In the genomic region with DNA sequence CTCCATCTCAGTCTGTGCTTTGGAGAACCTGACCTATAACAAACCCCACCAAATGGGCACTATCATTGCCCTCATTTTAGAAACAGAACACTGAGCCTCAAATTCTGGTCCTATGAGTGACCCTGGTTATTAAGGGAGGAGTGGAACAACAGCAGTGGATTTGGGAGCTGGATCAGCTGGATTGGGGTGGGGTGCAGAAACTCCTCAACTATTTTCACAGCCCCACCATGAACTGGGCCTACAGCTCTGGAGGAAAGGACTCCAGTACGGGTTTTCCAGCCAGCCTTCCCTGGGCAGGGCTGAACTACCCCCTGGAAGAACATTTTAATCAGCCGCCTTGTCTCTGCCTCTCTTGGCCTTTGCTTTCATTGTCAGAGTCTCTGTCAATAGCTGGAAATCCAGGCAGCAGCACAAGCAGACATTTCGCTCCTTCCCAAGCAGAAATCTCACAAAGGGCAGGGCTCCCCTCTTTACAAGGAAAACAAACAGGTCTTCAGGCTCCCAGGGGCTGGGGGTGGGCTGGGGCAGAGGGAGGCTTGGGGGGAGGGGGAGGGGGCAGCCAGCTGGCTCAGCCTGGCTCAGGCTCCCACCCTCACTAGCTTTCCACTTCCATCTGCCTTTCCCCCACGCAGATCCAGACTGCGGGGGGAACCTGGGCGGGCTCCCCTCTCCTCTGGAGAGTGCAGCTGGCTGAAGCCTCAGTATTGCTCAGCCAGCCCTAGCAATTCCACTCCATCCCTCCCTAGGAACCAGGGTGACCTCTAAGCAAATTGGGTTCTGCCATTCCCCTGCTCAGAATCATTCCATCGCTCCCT, we compare ENCODE assay signal across 8 cellular contexts. TPM values are rescaled to one million over a fixed set of nuclear protein-coding genes. Genes with fewer than 3 reads are reported as not detected.
DNase-seq lines count a peak whose midpoint lies in the region; ATAC-seq and TF ChIP-seq lines count a peak whose summit lies in the region.

No MANE protein-coding gene starts in this region.

- POLR2A ChIA-PET in CD4-positive, alpha-beta T cell (lab: Charles Lee), result no interaction called here
- POLR2A ChIA-PET in CD4-positive, alpha-beta memory T cell (lab: Charles Lee; ENCODE audit: partially characterized antibody), result interaction anchor here (1.6 kb wide), 1 partner anchor 14 kb away, joined by 4 read pairs; the partner anchor contains the start of gene TLE3

- CTCF ChIA-PET in CD4-positive, alpha-beta T cell (lab: Charles Lee), result no interaction called here
- CTCF ChIA-PET in CD4-positive, alpha-beta memory T cell (lab: Charles Lee; ENCODE audit: partially characterized antibody), result no interaction called here

- no peak for TF ChIP-seq CTCF in breast epithelium (IDR thresholded peaks at IDR 0.05)
- no peak for TF ChIP-seq CTCF in CD4-positive, alpha-beta T cell (IDR thresholded peaks at IDR 0.05)

- H3K9me3 Mint-ChIP-seq in CD4-positive, alpha-beta T cell, result no peaks in the 10 kb centered on the region
- H3K9me3 Mint-ChIP-seq in CD4-positive, alpha-beta memory T cell, result no peaks in the 10 kb centered on the region

- intact Hi-C loops in breast epithelium (cut with DNase I; ENCODE audit: low total_unique reads), result loop anchor here (5.0 kb wide), 1 partner anchor 794 kb away; no protein-coding TSS in a partner anchor
- intact Hi-C loops in CD4-positive, alpha-beta T cell (cut with DNase I, micrococcal nuclease), result loop anchor here in 1 of 2 experiments (10.0 kb wide), 1 partner anchor 353 kb away; no protein-coding TSS in a partner anchor
- intact Hi-C loops in CD4-positive, alpha-beta memory T cell (cut with micrococcal nuclease), result no loop called here

- ATAC-seq in HG03432 (IDR thresholded peaks at IDR 0.05; ENCODE audit: unreplicated experiment), result no peak
- ATAC-seq in CD4-positive, alpha-beta T cell (ENCODE audit: poor library complexity), result no peak

- no peaks in the 10 kb centered on the region for H3K9me3 ChIP-seq in breast epithelium
- H3K9me3 ChIP-seq in CD4-positive, alpha-beta T cell (ENCODE audit: control insufficient read depth, low read length), result no peaks in the 10 kb centered on the region
- no peaks in the 10 kb centered on the region for H3K9me3 ChIP-seq in CD4-positive, alpha-beta memory T cell (ENCODE audit: control insufficient read depth in 1 of 2, low read length in 2 of 2)

- H3K27ac ChIP-seq in breast epithelium, result peak overlapping the region; percentile 79 to 91
- no peak overlapping the region for H3K27ac ChIP-seq in CD4-positive, alpha-beta T cell (ENCODE audit: low read depth, low read length)
- H3K27ac ChIP-seq in CD4-positive, alpha-beta memory T cell (ENCODE audit: low read depth, low read length), result no peak overlapping the region

- DNase-seq in H7 (peak; percentile 92), NCI-H345 treated with DMSO at 0.1 percent for 48 hours (lab: John Stamatoyannopoulos, UW; ENCODE audit: unreplicated experiment) (peak; percentile 51), breast epithelium (ENCODE audit: low spot score in 2 of 2) (peak in 1 of 2 donors; percentile 44), islet precursor cell (peak; percentile 93), stromal cell of bone marrow (ENCODE audit: low read depth) (peak; percentile 71)
- no peak for DNase-seq in CD4-positive, alpha-beta T cell
- DNase-seq in CD4-positive, alpha-beta memory T cell, result no peak

- H3K27me3 ChIP-seq in H7 (ENCODE audit: control insufficient read depth, insufficient read depth, low read length) (no peaks in the 10 kb centered on the region), breast epithelium (no peaks in the 10 kb centered on the region)
- no peaks in the 10 kb centered on the region for H3K27me3 ChIP-seq in CD4-positive, alpha-beta T cell (ENCODE audit: control insufficient read depth, insufficient read depth, low read length)
- no peaks in the 10 kb centered on the region for H3K27me3 ChIP-seq in CD4-positive, alpha-beta memory T cell (ENCODE audit: insufficient read depth, low read length)

- peaks cover 5% of the 10 kb centered on the region for H3K4me1 Mint-ChIP-seq in CD4-positive, alpha-beta T cell (ENCODE audit: low read depth)
- peaks cover 0 to 3% (median 0%) of the 10 kb centered on the region in 4 donors for H3K4me1 Mint-ChIP-seq in CD4-positive, alpha-beta memory T cell

- H3K4me1 ChIP-seq in breast epithelium, result peaks cover 0 to 5% of the 10 kb centered on the region in 2 donors
- H3K4me1 ChIP-seq in CD4-positive, alpha-beta memory T cell (ENCODE audit: insufficient read depth, low read length), result no peaks in the 10 kb centered on the region

- H3K36me3 Mint-ChIP-seq in CD4-positive, alpha-beta T cell (ENCODE audit: low read depth), result no peaks in the 10 kb centered on the region
- no peaks in the 10 kb centered on the region for H3K36me3 Mint-ChIP-seq in CD4-positive, alpha-beta memory T cell

- no peak overlapping the region for H3K27ac Mint-ChIP-seq in CD4-positive, alpha-beta T cell
- H3K27ac Mint-ChIP-seq in CD4-positive, alpha-beta memory T cell, result no peak overlapping the region

- no peaks in the 10 kb centered on the region for H3K36me3 ChIP-seq in H7 (replicated peaks; ENCODE audit: control insufficient read depth, insufficient read depth, low read length)
- no peaks in the 10 kb centered on the region for H3K36me3 ChIP-seq in breast epithelium
- no peaks in the 10 kb centered on the region for H3K36me3 ChIP-seq in CD4-positive, alpha-beta memory T cell (ENCODE audit: insufficient read depth, low read length)

- TF ChIP-seq POLR2A in breast epithelium (IDR thresholded peaks at IDR 0.05), result no peak

- H3K27me3 Mint-ChIP-seq in CD4-positive, alpha-beta T cell, result no peaks in the 10 kb centered on the region
- peaks cover 3 to 6% of the 10 kb centered on the region in 2 donors for H3K27me3 Mint-ChIP-seq in CD4-positive, alpha-beta memory T cell

- no peak overlapping the region for H3K4me3 Mint-ChIP-seq in CD4-positive, alpha-beta T cell
- H3K4me3 Mint-ChIP-seq in CD4-positive, alpha-beta memory T cell, result no peak overlapping the region

- peak overlapping the region; percentile 29 for H3K4me3 ChIP-seq in H7 (ENCODE audit: insufficient read depth, low read depth, low read length)
- H3K4me3 ChIP-seq in breast epithelium, result peak overlapping the region in 2 of 3 donors; percentile 8 to 46
- H3K4me3 ChIP-seq in CD4-positive, alpha-beta memory T cell (ENCODE audit: low read length in 2 of 2), result no peak overlapping the region

RNA-seq across cellular contexts. Expression of gene TLE3, which starts 13.7 kb away (rescaled TPM):
- 83.5 and 108 TPM in 2 replicates for total RNA-seq in H7 (2014; rRNA removed; shearing (Covaris generic))
- total RNA-seq in breast epithelium, result 10 to 100 TPM; 67.0 to 73.9 (median 73.4) TPM
- 100 to 1,000 TPM; 159 to 167 TPM for total RNA-seq in CD4-positive, alpha-beta T cell
- 100 to 1,000 TPM; 118 to 121 TPM for total RNA-seq in CD4-positive, alpha-beta memory T cell
- polyA plus RNA-seq in CD4-positive, alpha-beta memory T cell, result 10 to 100 TPM in 1 of 2 donors, 1 to 10 TPM in 1; 3.6 to 22.1 TPM

Comparison
In these comparisons a context has a peak if more than half of its experiments do, and no peak if none do; other contexts are left out.
1. DNase-seq: peak in H7 (single experiment), NCI-H345 treated with DMSO at 0.1 percent for 48 hours (single experiment), islet precursor cell (single experiment) and stromal cell of bone marrow (single experiment); none in CD4-positive, alpha-beta T cell (0 of 10) and CD4-positive, alpha-beta memory T cell (0 of 5).
2. H3K4me3 ChIP-seq: peak in H7 (single experiment) and breast epithelium (2 of 3); none in CD4-positive, alpha-beta memory T cell (0 of 2).
3. H3K27ac ChIP-seq: peak in breast epithelium (2 of 2); none in CD4-positive, alpha-beta T cell (single experiment) and CD4-positive, alpha-beta memory T cell (single experiment).